ENCODE assay signal across 15 cellular contexts in genomic region chr20:38013891-38014290, GRCh38. TPM values are rescaled to one million over a fixed set of nuclear protein-coding genes. Genes with fewer than 3 reads are reported as not detected.
DNase-seq lines count a peak whose midpoint lies in the region; ATAC-seq and TF ChIP-seq lines count a peak whose summit lies in the region.
"Had no signal": no experiment of that assay in that cellular context is flagged by ENCODE, and none has a peak within 500 bp of the region (broad histone marks: within the 10 kb centered on the region; RNA-seq: fewer than 3 reads in every experiment).

No MANE protein-coding gene starts in this region.

- CTCF ChIA-PET in activated naive CD4-positive, alpha-beta T cell treated with anti-CD3 and anti-CD28 coated beads, Interleukin-2, amount 10 ng/mL, durations not matched to agents 7 days and 5 days (lab: Charles Lee) = no interaction called here

- no peaks in the 10 kb centered on the region for H3K4me1 Mint-ChIP-seq in activated naive CD4-positive, alpha-beta T cell treated with anti-CD3 and anti-CD28 coated beads, Interleukin-2, amount 10 ng/mL, durations not matched to agents 7 days and 5 days
- peaks cover 32% of the 10 kb centered on the region for H3K4me1 Mint-ChIP-seq in central memory CD8-positive, alpha-beta T cell
- peaks cover 23% of the 10 kb centered on the region for H3K4me1 Mint-ChIP-seq in endothelial cell (ENCODE audit: unreplicated experiment)

- H3K27me3 Mint-ChIP-seq in activated naive CD4-positive, alpha-beta T cell treated with anti-CD3 and anti-CD28 coated beads, Interleukin-2, amount 10 ng/mL, durations not matched to agents 7 days and 5 days = no peaks in the 10 kb centered on the region
- no peaks in the 10 kb centered on the region for H3K27me3 Mint-ChIP-seq in central memory CD8-positive, alpha-beta T cell
- H3K27me3 Mint-ChIP-seq in endothelial cell (ENCODE audit: unreplicated experiment) = peaks cover 5% of the 10 kb centered on the region
- H3K27me3 Mint-ChIP-seq: CD4-positive, alpha-beta memory T cell had no signal

- ATAC-seq in central memory CD8-positive, alpha-beta T cell (replicated peaks; ENCODE audit: extremely low read depth, poor library complexity, severe bottlenecking) = no peak

- no peak for TF ChIP-seq CTCF in endothelial cell (IDR thresholded peaks at IDR 0.05; ENCODE audit: unreplicated experiment)

- H3K36me3 Mint-ChIP-seq in activated naive CD4-positive, alpha-beta T cell treated with anti-CD3 and anti-CD28 coated beads, Interleukin-2, amount 10 ng/mL, durations not matched to agents 7 days and 5 days = peaks cover 71% of the 10 kb centered on the region
- peaks cover 28% of the 10 kb centered on the region for H3K36me3 Mint-ChIP-seq in central memory CD8-positive, alpha-beta T cell (ENCODE audit: insufficient read depth)
- peaks cover 57% of the 10 kb centered on the region for H3K36me3 Mint-ChIP-seq in endothelial cell (ENCODE audit: low read depth, unreplicated experiment)

- peaks cover 4% of the 10 kb centered on the region for H3K9me3 Mint-ChIP-seq in activated naive CD4-positive, alpha-beta T cell treated with anti-CD3 and anti-CD28 coated beads, Interleukin-2, amount 10 ng/mL, durations not matched to agents 7 days and 5 days
- peaks cover 4% of the 10 kb centered on the region for H3K9me3 Mint-ChIP-seq in central memory CD8-positive, alpha-beta T cell
- no peaks in the 10 kb centered on the region for H3K9me3 Mint-ChIP-seq in endothelial cell (ENCODE audit: unreplicated experiment)

- no peak overlapping the region for H3K4me3 Mint-ChIP-seq in activated naive CD4-positive, alpha-beta T cell treated with anti-CD3 and anti-CD28 coated beads, Interleukin-2, amount 10 ng/mL, durations not matched to agents 7 days and 5 days
- no peak overlapping the region for H3K4me3 Mint-ChIP-seq in central memory CD8-positive, alpha-beta T cell
- H3K4me3 Mint-ChIP-seq in endothelial cell (ENCODE audit: unreplicated experiment) = no peak overlapping the region
- H3K4me3 Mint-ChIP-seq: HFFc6 had no signal

- DNase-seq in activated naive CD4-positive, alpha-beta T cell treated with anti-CD3 and anti-CD28 coated beads, Interleukin-2, amount 10 ng/mL, durations not matched to agents 7 days and 5 days = no peak
- no peak for DNase-seq in activated naive CD4-positive, alpha-beta T cell treated with anti-CD3 and anti-CD28 coated beads, Interleukin-2, amount 50 U/mL, for 16 hours
- no peak for DNase-seq in central memory CD8-positive, alpha-beta T cell (ENCODE audit: low spot score in 2 of 2)
- DNase-seq in endothelial cell (ENCODE audit: low spot score) (no peak), HK-2 (ENCODE audit: unreplicated experiment) (no peak), NCI-H2196 treated with DMSO at 0.1 percent for 48 hours (lab: John Stamatoyannopoulos, UW; ENCODE audit: unreplicated experiment) (no peak)
- DNase-seq: C1 segment of cervical spinal cord; Calu3; CD4-positive, alpha-beta memory T cell; COR-L47; DMS53; DMS79 treated with DMSO at 0.1 percent for 48 hours; GF-D8; GOT3; HFFc6 had no signal

- peak overlapping the region; percentile 55 for H3K27ac Mint-ChIP-seq in activated naive CD4-positive, alpha-beta T cell treated with anti-CD3 and anti-CD28 coated beads, Interleukin-2, amount 10 ng/mL, durations not matched to agents 7 days and 5 days
- H3K27ac Mint-ChIP-seq in central memory CD8-positive, alpha-beta T cell (ENCODE audit: low read depth) = peak overlapping the region; percentile 47
- peak overlapping the region; percentile 68 for H3K27ac Mint-ChIP-seq in endothelial cell (ENCODE audit: unreplicated experiment)
- H3K27ac Mint-ChIP-seq: HFFc6 had no signal

RNA-seq across cellular contexts. Expression of gene TTI1, which starts 19.4 kb away (rescaled TPM):
- total RNA-seq in endothelial cell (ENCODE audit: unreplicated experiment) = 31.9 TPM

RNA-seq across cellular contexts. Expression of gene RPRD1B, which starts 19.7 kb away (rescaled TPM):
- 24.1 TPM for total RNA-seq in endothelial cell (ENCODE audit: unreplicated experiment)
